Comparison of ENCODE assay signal across 9 cellular contexts in the genomic region with DNA sequence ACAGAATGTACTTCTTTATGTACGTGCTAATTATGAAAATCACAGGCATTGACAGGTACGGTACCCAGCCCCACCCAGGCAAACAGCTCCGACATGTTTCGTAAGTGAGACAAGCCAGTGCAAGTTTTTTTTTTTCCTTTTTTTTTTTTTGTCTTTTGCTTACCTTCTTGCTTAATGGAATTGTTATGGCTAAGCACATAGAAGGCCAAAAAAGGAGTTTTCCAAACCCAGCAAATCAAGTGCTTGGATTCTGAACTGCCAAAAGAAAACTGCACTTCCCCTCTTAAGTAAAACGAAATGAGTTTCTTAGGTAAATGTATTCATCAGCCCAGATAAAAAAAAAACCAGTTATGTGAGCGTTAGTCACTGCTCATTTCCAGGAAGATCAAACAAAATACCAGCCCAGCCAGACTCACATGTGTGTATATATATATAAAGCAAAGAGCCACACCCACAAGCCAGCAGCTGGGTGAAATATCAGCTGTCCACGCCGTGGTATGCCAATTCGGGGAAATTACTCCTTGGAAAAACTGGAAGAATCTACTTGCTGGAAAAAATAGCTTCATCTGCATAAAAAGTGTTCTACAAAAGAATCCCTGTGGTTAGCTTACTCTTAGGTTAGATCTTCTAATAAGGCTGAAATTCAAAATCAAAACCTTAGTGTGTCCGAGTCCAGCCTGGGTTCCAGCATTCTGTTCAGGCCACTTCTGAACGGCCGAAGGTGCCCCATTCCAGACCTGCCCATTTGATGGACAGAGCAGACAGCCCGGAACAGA. TPM values are rescaled to one million over a fixed set of nuclear protein-coding genes. Genes with fewer than 3 reads are reported as not detected.
DNase-seq lines count a peak whose midpoint lies in the region; ATAC-seq, FAIRE-seq and TF ChIP-seq lines count a peak whose summit lies in the region.
"Had no signal": no experiment of that assay in that cellular context is flagged by ENCODE, and none has a peak within 500 bp of the region (broad histone marks: within the 10 kb centered on the region; RNA-seq: fewer than 3 reads in every experiment).

No MANE protein-coding gene starts in this region.

- no peaks in the 10 kb centered on the region for H3K9me3 Mint-ChIP-seq in activated CD4-positive, alpha-beta T cell treated with anti-CD3 and anti-CD28 coated beads, Interleukin-2, amount 10 ng/mL, durations not matched to agents 24 days and 14 days
- H3K9me3 Mint-ChIP-seq in naive thymus-derived CD8-positive, alpha-beta T cell, result no peaks in the 10 kb centered on the region

- H3K36me3 Mint-ChIP-seq in activated CD4-positive, alpha-beta T cell treated with anti-CD3 and anti-CD28 coated beads, Interleukin-2, amount 10 ng/mL, durations not matched to agents 24 days and 14 days (ENCODE audit: low read depth), result peaks cover 83% of the 10 kb centered on the region
- H3K36me3 Mint-ChIP-seq in naive thymus-derived CD8-positive, alpha-beta T cell, result peaks cover 4 to 68% (median 20%) of the 10 kb centered on the region in 3 donors

- H3K27ac Mint-ChIP-seq in activated CD4-positive, alpha-beta T cell treated with anti-CD3 and anti-CD28 coated beads, Interleukin-2, amount 10 ng/mL, durations not matched to agents 24 days and 14 days, result peak overlapping the region; percentile 86
- H3K27ac Mint-ChIP-seq in naive thymus-derived CD8-positive, alpha-beta T cell, result peak overlapping the region; percentile 47 to 96 (median 70)

- DNase-seq in SIG-M5 treated with dmso at 0.1 percent for 504 hours (lab: John Stamatoyannopoulos, UW; ENCODE audit: unreplicated experiment) (peak; percentile 66), SIG-M5 (lab: John Stamatoyannopoulos, UW) (no peak), H54 (ENCODE audit: insufficient read length, low spot score) (no peak)
- DNase-seq in activated CD4-positive, alpha-beta T cell treated with anti-CD3 and anti-CD28 coated beads, Interleukin-2, amount 10 ng/mL, durations not matched to agents 24 days and 14 days, result peak; percentile 89
- peak; percentile 8 for DNase-seq in effector CD8-positive, alpha-beta T cell (lab: John Stamatoyannopoulos, UW)
- DNase-seq in naive thymus-derived CD8-positive, alpha-beta T cell, result peak in 6 of 10 donors; percentile 33 to 76 (median 56)

- intact Hi-C loops in activated CD4-positive, alpha-beta T cell treated with anti-CD3 and anti-CD28 coated beads, Interleukin-2, amount 10 ng/mL, durations not matched to agents 24 days and 14 days (cut with micrococcal nuclease), result loop anchor here (1.0 to 5.0 kb wide), 5 partner anchors 20 to 540 kb away; no protein-coding TSS in a partner anchor

- POLR2A ChIA-PET in naive thymus-derived CD8-positive, alpha-beta T cell (lab: Charles Lee), result interaction anchor here (0.6 to 1.0 kb wide), 3 partner anchors 8 to 108 kb away, joined by 3 to 7 read pairs (median 3); partner anchors contain the start of gene KLF6

- ATAC-seq in naive thymus-derived CD8-positive, alpha-beta T cell, result peak; percentile 49 to 54
- ATAC-seq in GM19035 (IDR thresholded peaks at IDR 0.05; ENCODE audit: unreplicated experiment) (no peak), GM21423 (IDR thresholded peaks at IDR 0.05; ENCODE audit: unreplicated experiment) (no peak)

- H3K27me3 Mint-ChIP-seq in activated CD4-positive, alpha-beta T cell treated with anti-CD3 and anti-CD28 coated beads, Interleukin-2, amount 10 ng/mL, durations not matched to agents 24 days and 14 days, result no peaks in the 10 kb centered on the region
- no peaks in the 10 kb centered on the region for H3K27me3 Mint-ChIP-seq in naive thymus-derived CD8-positive, alpha-beta T cell

- no peak for TF ChIP-seq POLR2A in H54 (IDR thresholded peaks at IDR 0.05; ENCODE audit: low read depth, low read length)

- peaks cover 61% of the 10 kb centered on the region for H3K4me1 Mint-ChIP-seq in activated CD4-positive, alpha-beta T cell treated with anti-CD3 and anti-CD28 coated beads, Interleukin-2, amount 10 ng/mL, durations not matched to agents 24 days and 14 days
- peaks cover 21 to 72% (median 61%) of the 10 kb centered on the region in 4 donors for H3K4me1 Mint-ChIP-seq in naive thymus-derived CD8-positive, alpha-beta T cell

- no peak for FAIRE-seq in H54 (lab: Jason Lieb, UNC)
- FAIRE-seq: TTC549 had no signal

- peak overlapping the region; percentile 76 for H3K4me3 Mint-ChIP-seq in activated CD4-positive, alpha-beta T cell treated with anti-CD3 and anti-CD28 coated beads, Interleukin-2, amount 10 ng/mL, durations not matched to agents 24 days and 14 days
- H3K4me3 Mint-ChIP-seq in naive thymus-derived CD8-positive, alpha-beta T cell, result peak overlapping the region in 9 of 10 donors; percentile 2 to 72 (median 21)

RNA-seq across cellular contexts. Expression of gene KLF6, which starts 8.0 kb away (rescaled TPM):
- 116 and 127 TPM in 2 replicates for total RNA-seq in activated CD4-positive, alpha-beta T cell treated with anti-CD3 and anti-CD28 coated beads, Interleukin-2, amount 10 ng/mL, durations not matched to agents 24 days and 14 days
- total RNA-seq in naive thymus-derived CD8-positive, alpha-beta T cell, result 100 to 1,000 TPM; 147 to 155 TPM
- polyA plus RNA-seq in naive thymus-derived CD8-positive, alpha-beta T cell, result 100 to 1,000 TPM; 106 to 294 (median 115) TPM

Comparison
In these comparisons a context has a peak if more than half of its experiments do, and no peak if none do; other contexts are left out.
1. DNase-seq: peak in SIG-M5 treated with dmso at 0.1 percent for 504 hours (single experiment), activated CD4-positive, alpha-beta T cell treated with anti-CD3 and anti-CD28 coated beads, Interleukin-2, amount 10 ng/mL, durations not matched to agents 24 days and 14 days (single experiment), effector CD8-positive, alpha-beta T cell (single experiment) and naive thymus-derived CD8-positive, alpha-beta T cell (6 of 10); none in SIG-M5 (single experiment) and H54 (single experiment).
2. ATAC-seq: peak in naive thymus-derived CD8-positive, alpha-beta T cell (2 of 2); none in GM19035 (single experiment) and GM21423 (single experiment).